23 cellular contexts compared by ENCODE assay signal in genomic region chr20:48457261-48458002, GRCh38.
DNase-seq lines count a peak whose midpoint lies in the region; ATAC-seq, FAIRE-seq and TF ChIP-seq lines count a peak whose summit lies in the region.
"Had no signal": no experiment of that assay in that cellular context is flagged by ENCODE, and none has a peak within 500 bp of the region (broad histone marks: within the 10 kb centered on the region; RNA-seq: fewer than 3 reads in every experiment).

No MANE protein-coding gene starts in this region.

- no peaks in the 10 kb centered on the region for H4K20me1 ChIP-seq in GM12878 (ENCODE audit: control insufficient read depth, insufficient read depth)

- no peak for TF ChIP-seq RAD21 in GM12878 (IDR thresholded peaks at IDR 0.05; ENCODE audit: insufficient read depth, low read depth, low read length)

- in situ Hi-C loops in GM12878 (cut with MboI) (no loop called here), brain microvascular endothelial cell (cut with HindIII; ENCODE audit: low pct_ligation_motif_present, low sequenced_read_pairs) (no loop called here)

- no peak for FAIRE-seq in GM12878 (lab: Jason Lieb, UNC)
- FAIRE-seq: A204.1, endometrium had no signal

- TF ChIP-seq CTCF in GM12878 (IDR thresholded peaks at IDR 0.05 in 2 of 3, conservative IDR thresholded peaks at IDR 0.05 in 1 of 3; ENCODE audit: control insufficient read depth in 2 of 3, extremely low read depth in 1 of 3, insufficient read depth in 1 of 3, low read depth in 3 of 3, low read length in 3 of 3): no peak
- no peak for TF ChIP-seq CTCF in brain microvascular endothelial cell (IDR thresholded peaks at IDR 0.05; ENCODE audit: low read depth, low read length, missing control alignments)

- H3K4me3 ChIP-seq in GM12878 (no peak overlapping the region), brain microvascular endothelial cell (ENCODE audit: low read depth, low read length) (no peak overlapping the region)
- H3K4me3 ChIP-seq: mucosa of descending colon, PC-9, psoas muscle, smooth muscle cell had no signal

- H3K27ac ChIP-seq in GM12878 (ENCODE audit: control insufficient read depth, insufficient read depth) (no peak overlapping the region), brain microvascular endothelial cell (no peak overlapping the region)
- H3K27ac ChIP-seq: PC-9, psoas muscle had no signal

- intact Hi-C loops in GM12878 (cut with micrococcal nuclease; ENCODE audit: unreplicated experiment): no loop called here

- H3K79me2 ChIP-seq in GM12878 (ENCODE audit: control insufficient read depth, insufficient read depth, low read length): no peaks in the 10 kb centered on the region

- no peak overlapping the region for H3K9ac ChIP-seq in GM12878 (ENCODE audit: control insufficient read depth, insufficient read depth, low read length)

- H3K36me3 ChIP-seq in GM12878 (ENCODE audit: control insufficient read depth in 2 of 2, insufficient read depth in 2 of 2, low read length in 1 of 2) (no peaks in the 10 kb centered on the region), brain microvascular endothelial cell (replicated peaks) (no peaks in the 10 kb centered on the region)
- H3K36me3 ChIP-seq: BE2C had no signal

- TF ChIP-seq EP300 in GM12878 (IDR thresholded peaks at IDR 0.05; ENCODE audit: borderline replicate concordance in 1 of 2, control insufficient read depth in 1 of 2, low read depth in 2 of 2, low read length in 2 of 2): no peak

- 21% methylated on average over 9 of the region's 9 CpGs for WGBS in GM12878 (ENCODE audit: insufficient coverage, insufficient replicate concordance, low lambda C conversion rate, missing lambda C conversion rate)

- no peak overlapping the region for H2AFZ ChIP-seq in GM12878 (ENCODE audit: control insufficient read depth, low read depth, low read length)
- H2AFZ ChIP-seq: PC-9 had no signal

- ATAC-seq in GM18868 (IDR thresholded peaks at IDR 0.05; ENCODE audit: unreplicated experiment): peak; percentile 43
- peak; percentile 66 for ATAC-seq in GM12878
- ATAC-seq: mucosa of descending colon, psoas muscle had no signal

- SMC1A ChIA-PET in GM12878 (lab: Charles Lee; ENCODE audit: uncharacterized antibody, unreplicated experiment): no interaction called here

- peaks cover 0 to 7% of the 10 kb centered on the region in 2 experiments; a peak in 1 of 4 replicates for H3K27me3 ChIP-seq in GM12878 (replicated peaks in 1 of 2; ENCODE audit: control insufficient read depth in 2 of 2, insufficient read depth in 2 of 2, low read length in 1 of 2)
- H3K27me3 ChIP-seq in brain microvascular endothelial cell (replicated peaks): peaks cover 3% of the 10 kb centered on the region
- H3K27me3 ChIP-seq: BE2C had no signal

- peak; percentile 68 for DNase-seq in NCI-H446 treated with DMSO at 0.1 percent for 48 hours (lab: John Stamatoyannopoulos, UW)
- no peak for DNase-seq in NCI-H446 (lab: John Stamatoyannopoulos, UW)
- DNase-seq in GM12878 (ENCODE audit: low read depth, low spot score): no peak
- DNase-seq in putamen (ENCODE audit: low spot score): peak; percentile 77
- DNase-seq in iPS-NIHi11 (ENCODE audit: low spot score): no peak
- DNase-seq in brain microvascular endothelial cell: no peak
- DNase-seq in activated naive CD4-positive, alpha-beta T cell treated with anti-CD3 and anti-CD28 coated beads, Interleukin-2, amount 50 U/mL, for 16 hours: no peak
- DNase-seq: activated CD4-positive, alpha-beta T cell treated with anti-CD3 and anti-CD28 coated beads, Interleukin-2, amount 50 U/mL, for 1 hour; activated effector memory CD4-positive, alpha-beta T cell treated with anti-CD3 and anti-CD28 coated beads, Interleukin-2, amount 50 U/mL, for 16 hours; BE2C; Calu3; cortex of kidney; HCEC 1CT; mucosa of descending colon; NCI-H774; PC-9; psoas muscle; stimulated activated CD4-positive, alpha-beta T cell treated with anti-CD3 and anti-CD28 coated beads, Interleukin-4, amount 100 ng/mL, for 24 hours; substantia nigra had no signal

- POLR2A ChIA-PET in GM12878 (lab: Charles Lee): no interaction called here

- TF ChIP-seq POLR2A in GM12878 (IDR thresholded peaks at IDR 0.05; ENCODE audit: low read depth, low read length): no peak

- CTCF ChIA-PET in GM12878 (lab: Yijun Ruan, JAX): no interaction called here

- H3K4me1 ChIP-seq in GM12878 (ENCODE audit: control insufficient read depth, insufficient read depth, low read length): peaks cover 31% of the 10 kb centered on the region
- H3K4me1 ChIP-seq: psoas muscle had no signal

- no TSS peak for BruUV-seq in GM12878 (replicated peaks; lab: Mats Ljungman, UMichigan)

- no peaks in the 10 kb centered on the region for H3K9me3 ChIP-seq in GM12878 (replicated peaks; ENCODE audit: control insufficient read depth, insufficient read depth, low read length)
- H3K9me3 ChIP-seq: BE2C, mucosa of descending colon, psoas muscle had no signal

- RAD21 ChIA-PET in GM12878 (lab: Charles Lee; ENCODE audit: unreplicated experiment): interaction anchor here (1.5 kb wide), 1 partner anchor 15 kb away, joined by 3 read pairs; no protein-coding TSS in a partner anchor

- no peak overlapping the region for H3K4me2 ChIP-seq in GM12878 (ENCODE audit: control insufficient read depth, insufficient read depth)
- H3K4me2 ChIP-seq: PC-9, smooth muscle cell had no signal

TF ChIP-seq in GM12878, 131 proteins besides CTCF, POLR2A, EP300 and RAD21 (continues in another document):
- peak; percentile 62 for TF ChIP-seq NFIC (IDR thresholded peaks at IDR 0.05; ENCODE audit: low read depth, low read length)
- TF ChIP-seq EGR1 (IDR thresholded peaks at IDR 0.05; ENCODE audit: borderline replicate concordance in 1 of 2, low read depth in 2 of 2, low read length in 2 of 2): peak in 1 of 2 experiments; percentile 56; a peak in 2 of 3 replicates
- no peak for TF ChIP-seq LARP7 (IDR thresholded peaks at IDR 0.05)
- TF ChIP-seq NBN (IDR thresholded peaks at IDR 0.05): peak; percentile 45; the same call in 1 of the 2 replicates
- TF ChIP-seq BCL3 (IDR thresholded peaks at IDR 0.05; ENCODE audit: borderline replicate concordance, insufficient read depth, low read depth, low read length, poor library complexity, severe bottlenecking): peak; percentile 98
- TF ChIP-seq PKNOX1 (IDR thresholded peaks at IDR 0.05): peak; percentile 18; the same call in 1 of the 2 replicates
- TF ChIP-seq TCF3 (IDR thresholded peaks at IDR 0.05; ENCODE audit: borderline replicate concordance, insufficient read depth, low read depth, low read length): 0 out of 2 replicates have a peak, but pooled peaks have one; percentile 12
- TF ChIP-seq ATF7 (IDR thresholded peaks at IDR 0.05; ENCODE audit: low read depth): peak; percentile 73
- 0 out of 2 replicates have a peak, but pooled peaks have one; percentile 44 for TF ChIP-seq MXI1 (IDR thresholded peaks at IDR 0.05; ENCODE audit: low read depth, low read length)
- TF ChIP-seq HDGF (IDR thresholded peaks at IDR 0.05): peak; percentile 93
- TF ChIP-seq BHLHE40 (IDR thresholded peaks at IDR 0.05; ENCODE audit: borderline replicate concordance in 1 of 2, low read depth in 2 of 2, low read length in 1 of 2): peak; percentile 21 to 71; a peak in 2 of 4 replicates
- no peak for TF ChIP-seq NR2C2 (IDR thresholded peaks at IDR 0.05; ENCODE audit: borderline replicate concordance, control insufficient read depth, insufficient read length, low read depth)
- TF ChIP-seq GATAD2B (conservative IDR thresholded peaks at IDR 0.05; ENCODE audit: low read depth): 0 out of 2 replicates have a peak, but pooled peaks have one; percentile 37
- peak; percentile 46 for TF ChIP-seq PBX3 (IDR thresholded peaks at IDR 0.05; ENCODE audit: insufficient replicate concordance, low read depth, low read length)
- TF ChIP-seq DPF2 (IDR thresholded peaks at IDR 0.05): no peak; the same call in 1 of the 2 replicates
- TF ChIP-seq RAD51 (IDR thresholded peaks at IDR 0.05): peak; percentile 83
- peak; percentile 58 for TF ChIP-seq BMI1 (IDR thresholded peaks at IDR 0.05; ENCODE audit: borderline replicate concordance)
- no peak for TF ChIP-seq SIN3A (IDR thresholded peaks at IDR 0.05; ENCODE audit: low read depth, low read length)
- 0 out of 2 replicates have a peak, but pooled peaks have one; percentile 29 for TF ChIP-seq BACH1 (IDR thresholded peaks at IDR 0.05; ENCODE audit: borderline replicate concordance)
- 0 out of 4 replicates have a peak, but pooled peaks of 1 of the 2 experiments have one; percentile 13 for TF ChIP-seq IKZF2 (IDR thresholded peaks at IDR 0.05)
- TF ChIP-seq MEF2B (IDR thresholded peaks at IDR 0.05; ENCODE audit: partially characterized antibody, poor library complexity, severe bottlenecking): no peak

Comparison
In these comparisons a context has a peak if more than half of its experiments do, and no peak if none do; other contexts are left out.
1. DNase-seq: peak in NCI-H446 treated with DMSO at 0.1 percent for 48 hours (single experiment) and putamen (single experiment); none in NCI-H446 (0 of 2), GM12878 (single experiment), iPS-NIHi11 (single experiment), brain microvascular endothelial cell (single experiment) and activated naive CD4-positive, alpha-beta T cell treated with anti-CD3 and anti-CD28 coated beads, Interleukin-2, amount 50 U/mL, for 16 hours (single experiment).